ENCODE assay signal across 26 cellular contexts in the genomic region with DNA sequence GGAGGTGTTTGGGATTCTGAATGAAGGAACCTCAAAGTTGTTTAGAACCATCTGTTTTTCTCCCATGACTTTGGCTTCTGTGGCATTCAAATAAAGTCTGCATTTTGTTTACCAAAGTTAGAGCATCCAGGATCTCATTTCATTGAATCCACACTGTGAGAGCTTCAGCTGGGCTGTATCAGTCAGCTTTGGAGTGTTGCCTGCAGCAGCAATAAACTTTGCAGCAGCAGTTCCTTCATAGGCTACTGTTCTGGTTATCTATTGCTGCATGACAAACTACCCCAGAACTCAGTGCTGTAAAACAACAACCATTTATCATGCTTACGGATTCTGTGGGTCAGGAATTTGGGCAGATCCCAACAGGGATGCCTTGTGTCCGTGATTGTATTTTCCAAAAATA.
"Had no signal": no experiment of that assay in that cellular context is flagged by ENCODE, and none has a peak within 500 bp of the region (broad histone marks: within the 10 kb centered on the region; RNA-seq: fewer than 3 reads in every experiment).

No MANE protein-coding gene starts in this region.

- H3K4me2 ChIP-seq: SK-N-SH had no signal

- H3K27me3 ChIP-seq: adrenal gland, breast epithelium, Peyer's patch, SJCRH30 had no signal

- H3K4me3 ChIP-seq: adrenal gland, breast epithelium, Peyer's patch, SJCRH30 had no signal

- H3K9ac ChIP-seq: SK-N-SH had no signal

- H3K9me3 ChIP-seq: adrenal gland, breast epithelium, Peyer's patch, SJCRH30, SK-N-SH had no signal

- DNase-seq: activated CD4-positive, alpha-beta T cell treated with anti-CD3 and anti-CD28 coated beads for 4 hours; activated CD8-positive, alpha-beta memory T cell treated with anti-CD3 and anti-CD28 coated beads, Interleukin-2, amount 50 U/mL, for 48 hours; activated CD8-positive, alpha-beta T cell treated with anti-CD3 and anti-CD28 coated beads, Interleukin-2, amount 10 ng/mL, durations not matched to agents 7 days and 5 days; activated naive CD4-positive, alpha-beta T cell treated with anti-CD3 and anti-CD28 coated beads, Interleukin-2, amount 50 U/mL, for 16 hours; activated naive CD8-positive, alpha-beta T cell treated with anti-CD3 and anti-CD28 coated beads, Interleukin-2, amount 10 ng/mL, durations not matched to agents 7 days and 5 days; activated T-cell treated with anti-CD3 and anti-CD28 coated beads, Interleukin-2, amount 50 U/mL, for 1 hour; aorta; caudate nucleus; Kasumi-1; NCI-H1105 treated with DMSO at 0.1 percent for 48 hours; NCI-H1436 treated with DMSO at 0.1 percent for 48 hours; NCI-H187; NCI-H2081; NCI-H510A treated with DMSO at 0.1 percent for 48 hours; NCI-H69; NK-92 treated with Interleukin-12 subunit alpha and Interleukin-12 subunit beta, amount 100 ng/mL, for 24 hours; OCI-M1; Peyer's patch; Right ventricle myocardium superior; SJCRH30; SK-N-SH; SW 1271 had no signal

- ATAC-seq: activated CD4-positive, CD25-positive, alpha-beta regulatory T cell treated with anti-CD3 and anti-CD28 coated beads, Interleukin-2, amount 50 U/mL, for 24 hours; activated CD8-positive, alpha-beta T cell treated with anti-CD3 and anti-CD28 coated beads, Interleukin-2, amount 10 ng/mL, durations not matched to agents 7 days and 5 days had no signal

- H3K36me3 ChIP-seq: adrenal gland, breast epithelium, Peyer's patch, SJCRH30 had no signal

- H3K4me1 ChIP-seq: adrenal gland, breast epithelium, Peyer's patch had no signal

- H3K27ac ChIP-seq: adrenal gland, breast epithelium, Peyer's patch, RWPE1, SJCRH30 had no signal
